In the genomic region with DNA sequence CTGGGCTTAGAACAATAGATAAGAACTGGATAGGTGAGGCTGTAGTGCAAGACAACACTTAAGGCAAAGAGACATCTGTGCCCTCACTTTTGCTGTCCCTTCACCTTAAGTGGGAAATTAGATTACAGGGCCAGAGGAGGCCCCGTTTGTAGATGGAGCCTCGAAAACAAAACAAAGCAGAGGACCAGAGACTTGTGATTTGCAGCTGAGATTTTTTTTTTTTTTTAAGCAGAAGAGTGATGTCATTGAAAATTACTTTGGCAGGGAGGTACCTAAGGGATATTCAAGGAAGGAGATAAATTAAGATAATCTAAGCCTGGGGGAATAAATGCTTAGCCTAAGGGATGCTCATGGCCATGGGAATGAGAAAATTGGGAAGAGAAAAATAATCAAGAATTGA, we compare ENCODE assay signal across 28 cellular contexts. TPM values are rescaled to one million over a fixed set of nuclear protein-coding genes. Genes with fewer than 3 reads are reported as not detected.
DNase-seq lines count a peak whose midpoint lies in the region; ATAC-seq and TF ChIP-seq lines count a peak whose summit lies in the region.
"Had no signal": no experiment of that assay in that cellular context is flagged by ENCODE, and none has a peak within 500 bp of the region (broad histone marks: within the 10 kb centered on the region; RNA-seq: fewer than 3 reads in every experiment).

No MANE protein-coding gene starts in this region.

- H3K4me3 Mint-ChIP-seq in Caco-2 (ENCODE audit: unreplicated experiment) (no peak overlapping the region), brain (no peak overlapping the region), mesothelial cell of epicardium (no peak overlapping the region)
- H3K4me3 Mint-ChIP-seq in stimulated activated memory B cell treated with anti-CD40 and anti-IgM and Interleukin-4, amounts not matched to agents 10 μg/mL and 1 μg/mL and 100 μg/mL, for 72 hours: no peak overlapping the region
- H3K4me3 Mint-ChIP-seq: CD4-positive, alpha-beta memory T cell; IgD-negative memory B cell had no signal

- no peak for ATAC-seq in stimulated activated memory B cell treated with anti-CD40 and anti-IgM and Interleukin-4, amounts not matched to agents 10 μg/mL and 1 μg/mL and 100 μg/mL, for 72 hours
- ATAC-seq in GM21717 (IDR thresholded peaks at IDR 0.05; ENCODE audit: unreplicated experiment): no peak
- ATAC-seq: A549, Panc1 had no signal

- no peak overlapping the region for H3K27ac ChIP-seq in HEK293 (ENCODE audit: extremely low read depth, low read depth, low read length)
- H3K27ac ChIP-seq: HL-60, KMS-11 had no signal

- H3K4me1 Mint-ChIP-seq in Caco-2 (ENCODE audit: low read depth, unreplicated experiment): peaks cover 24% of the 10 kb centered on the region
- H3K4me1 Mint-ChIP-seq in brain: peaks cover 75% of the 10 kb centered on the region
- peaks cover 45% of the 10 kb centered on the region for H3K4me1 Mint-ChIP-seq in mesothelial cell of epicardium
- no peaks in the 10 kb centered on the region for H3K4me1 Mint-ChIP-seq in stimulated activated memory B cell treated with anti-CD40 and anti-IgM and Interleukin-4, amounts not matched to agents 10 μg/mL and 1 μg/mL and 100 μg/mL, for 72 hours
- H3K4me1 Mint-ChIP-seq: CD4-positive, alpha-beta memory T cell; IgD-negative memory B cell had no signal

- no peak for TF ChIP-seq CTCF in Caco-2 (IDR thresholded peaks at IDR 0.05; ENCODE audit: insufficient read depth in 1 of 2, low read depth in 1 of 2, low read length in 1 of 2, severe bottlenecking in 1 of 2, unreplicated experiment in 1 of 2)
- no peak for TF ChIP-seq CTCF in HEK293 (tag by site-specific recombination; IDR thresholded peaks at IDR 0.05)
- TF ChIP-seq CTCF in brain (conservative IDR thresholded peaks at IDR 0.05): no peak
- no peak for TF ChIP-seq CTCF in mesothelial cell of epicardium (IDR thresholded peaks at IDR 0.05; ENCODE audit: unreplicated experiment)

- H3K9me3 ChIP-seq in Caco-2 (no peaks in the 10 kb centered on the region), HEK293 (ENCODE audit: control insufficient read depth, insufficient read depth, low read depth, low read length) (no peaks in the 10 kb centered on the region)
- H3K9me3 ChIP-seq: A549, SK-N-SH had no signal

- POLR2A ChIA-PET in Caco-2 (lab: Charles Lee) (interaction anchor here (0.6 kb wide), 1 partner anchor 21 kb away, joined by 6 read pairs; no protein-coding TSS in a partner anchor), HEK293 (lab: Yijun Ruan, JAX) (no interaction called here)

- no peaks in the 10 kb centered on the region for H3K27me3 Mint-ChIP-seq in Caco-2 (ENCODE audit: insufficient read depth, unreplicated experiment)
- no peaks in the 10 kb centered on the region for H3K27me3 Mint-ChIP-seq in brain
- H3K27me3 Mint-ChIP-seq in mesothelial cell of epicardium (ENCODE audit: low read depth): no peaks in the 10 kb centered on the region
- H3K27me3 Mint-ChIP-seq in stimulated activated memory B cell treated with anti-CD40 and anti-IgM and Interleukin-4, amounts not matched to agents 10 μg/mL and 1 μg/mL and 100 μg/mL, for 72 hours: no peaks in the 10 kb centered on the region

- peaks cover 24% of the 10 kb centered on the region for H3K4me1 ChIP-seq in Caco-2
- H3K4me1 ChIP-seq in HEK293 (ENCODE audit: control insufficient read depth, insufficient read depth, low read length): peaks cover 8% of the 10 kb centered on the region; the same call in 1 of the 2 replicates

- intact Hi-C loops in Caco-2 (cut with micrococcal nuclease; ENCODE audit: unreplicated experiment): no loop called here

- CTCF ChIA-PET in Caco-2 (lab: Charles Lee): interaction anchor here (0.7 kb wide), 1 partner anchor 180 kb away, joined by 8 read pairs; no protein-coding TSS in a partner anchor
- CTCF ChIA-PET in HEK293 (lab: Yijun Ruan, JAX): interaction anchor here (0.6 to 1.3 kb wide), 3 partner anchors 36 to 49 kb away, joined by 3 to 10 read pairs (median 3); no protein-coding TSS in a partner anchor

- H3K27ac Mint-ChIP-seq in Caco-2 (ENCODE audit: unreplicated experiment) (peak overlapping the region; percentile 60), brain (peak overlapping the region in 3 of 5 experiments; percentile 13 to 52 (median 25)), mesothelial cell of epicardium (peak overlapping the region; percentile 26)
- H3K27ac Mint-ChIP-seq in stimulated activated memory B cell treated with anti-CD40 and anti-IgM and Interleukin-4, amounts not matched to agents 10 μg/mL and 1 μg/mL and 100 μg/mL, for 72 hours: no peak overlapping the region
- H3K27ac Mint-ChIP-seq: CD4-positive, alpha-beta memory T cell; IgD-negative memory B cell had no signal

- H3K4me3 ChIP-seq in Caco-2 (ENCODE audit: low read depth, low read length) (no peak overlapping the region), HEK293 (ENCODE audit: low read depth, low read length) (no peak overlapping the region)
- H3K4me3 ChIP-seq: A549 had no signal

- H3K36me3 Mint-ChIP-seq in Caco-2 (ENCODE audit: insufficient read depth, unreplicated experiment): peaks cover 14% of the 10 kb centered on the region
- H3K36me3 Mint-ChIP-seq in brain: peaks cover 34% of the 10 kb centered on the region
- peaks cover 7% of the 10 kb centered on the region for H3K36me3 Mint-ChIP-seq in mesothelial cell of epicardium
- H3K36me3 Mint-ChIP-seq in stimulated activated memory B cell treated with anti-CD40 and anti-IgM and Interleukin-4, amounts not matched to agents 10 μg/mL and 1 μg/mL and 100 μg/mL, for 72 hours: no peaks in the 10 kb centered on the region
- H3K36me3 Mint-ChIP-seq: CD4-positive, alpha-beta memory T cell; IgD-negative memory B cell had no signal

- no peak for DNase-seq in Caco-2
- no peak for DNase-seq in mesothelial cell of epicardium (ENCODE audit: low spot score in 2 of 2, unreplicated experiment in 2 of 2)
- no peak for DNase-seq in NCI-H1417 (lab: John Stamatoyannopoulos, UW)
- DNase-seq: C1 segment of cervical spinal cord; CD4-positive, alpha-beta memory T cell; COR-L47; DMS79; EL; GDM1; NCI-H1048; NCI-H1417 treated with DMSO at 0.1 percent for 48 hours; NCI-H187; NCI-H2081 treated with DMSO at 0.1 percent for 48 hours; NCI-H446; NCI-H526 treated with DMSO at 0.1 percent for 48 hours; SHP77 treated with DMSO at 0.1 percent for 48 hours; SK-N-SH; SW 1271 had no signal

- BruUV-seq in Caco-2 (replicated peaks; lab: Mats Ljungman, UMichigan): no TSS peak

- H3K9me3 Mint-ChIP-seq in Caco-2 (ENCODE audit: unreplicated experiment): peaks cover 15% of the 10 kb centered on the region
- H3K9me3 Mint-ChIP-seq in brain: peaks cover 0 to 6% (median 3%) of the 10 kb centered on the region in 5 experiments
- peaks cover 3% of the 10 kb centered on the region for H3K9me3 Mint-ChIP-seq in mesothelial cell of epicardium
- H3K9me3 Mint-ChIP-seq in stimulated activated memory B cell treated with anti-CD40 and anti-IgM and Interleukin-4, amounts not matched to agents 10 μg/mL and 1 μg/mL and 100 μg/mL, for 72 hours: no peaks in the 10 kb centered on the region
- H3K9me3 Mint-ChIP-seq: IgD-negative memory B cell had no signal

- H3K36me3 ChIP-seq in Caco-2 (ENCODE audit: control insufficient read depth, insufficient read depth, low read length): no peaks in the 10 kb centered on the region
- no peaks in the 10 kb centered on the region for H3K36me3 ChIP-seq in HEK293 (ENCODE audit: control insufficient read depth in 2 of 2, insufficient read depth in 1 of 2, low read length in 2 of 2)

- no peaks in the 10 kb centered on the region for H3K27me3 ChIP-seq in Caco-2 (replicated peaks; ENCODE audit: control insufficient read depth, insufficient read depth, low read length)

TF ChIP-seq in HEK293, 187 proteins besides CTCF, POLR2A, EP300 and RAD21:
- TF ChIP-seq, protein P1, sequence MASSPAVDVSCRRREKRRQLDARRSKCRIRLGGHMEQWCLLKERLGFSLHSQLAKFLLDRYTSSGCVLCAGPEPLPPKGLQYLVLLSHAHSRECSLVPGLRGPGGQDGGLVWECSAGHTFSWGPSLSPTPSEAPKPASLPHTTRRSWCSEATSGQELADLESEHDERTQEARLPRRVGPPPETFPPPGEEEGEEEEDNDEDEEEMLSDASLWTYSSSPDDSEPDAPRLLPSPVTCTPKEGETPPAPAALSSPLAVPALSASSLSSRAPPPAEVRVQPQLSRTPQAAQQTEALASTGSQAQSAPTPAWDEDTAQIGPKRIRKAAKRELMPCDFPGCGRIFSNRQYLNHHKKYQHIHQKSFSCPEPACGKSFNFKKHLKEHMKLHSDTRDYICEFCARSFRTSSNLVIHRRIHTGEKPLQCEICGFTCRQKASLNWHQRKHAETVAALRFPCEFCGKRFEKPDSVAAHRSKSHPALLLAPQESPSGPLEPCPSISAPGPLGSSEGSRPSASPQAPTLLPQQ (tag by site-specific recombination; IDR thresholded peaks at IDR 0.05): peak; percentile 59
- TF ChIP-seq, protein P2, sequence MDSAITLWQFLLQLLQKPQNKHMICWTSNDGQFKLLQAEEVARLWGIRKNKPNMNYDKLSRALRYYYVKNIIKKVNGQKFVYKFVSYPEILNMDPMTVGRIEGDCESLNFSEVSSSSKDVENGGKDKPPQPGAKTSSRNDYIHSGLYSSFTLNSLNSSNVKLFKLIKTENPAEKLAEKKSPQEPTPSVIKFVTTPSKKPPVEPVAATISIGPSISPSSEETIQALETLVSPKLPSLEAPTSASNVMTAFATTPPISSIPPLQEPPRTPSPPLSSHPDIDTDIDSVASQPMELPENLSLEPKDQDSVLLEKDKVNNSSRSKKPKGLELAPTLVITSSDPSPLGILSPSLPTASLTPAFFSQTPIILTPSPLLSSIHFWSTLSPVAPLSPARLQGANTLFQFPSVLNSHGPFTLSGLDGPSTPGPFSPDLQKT (IDR thresholded peaks at IDR 0.05; ENCODE audit: borderline replicate concordance, low read depth, low read length): no peak
- TF ChIP-seq ZFP69B (tag by site-specific recombination; IDR thresholded peaks at IDR 0.05) (0 out of 2 replicates have a peak, but pooled peaks have one; percentile 29), GFI1B (tag by site-specific recombination; IDR thresholded peaks at IDR 0.05) (peak; percentile 59; the same call in 1 of the 2 replicates), ZNF629 (tag by site-specific recombination; IDR thresholded peaks at IDR 0.05) (peak; percentile 67)
- TF ChIP-seq, protein P3, sequence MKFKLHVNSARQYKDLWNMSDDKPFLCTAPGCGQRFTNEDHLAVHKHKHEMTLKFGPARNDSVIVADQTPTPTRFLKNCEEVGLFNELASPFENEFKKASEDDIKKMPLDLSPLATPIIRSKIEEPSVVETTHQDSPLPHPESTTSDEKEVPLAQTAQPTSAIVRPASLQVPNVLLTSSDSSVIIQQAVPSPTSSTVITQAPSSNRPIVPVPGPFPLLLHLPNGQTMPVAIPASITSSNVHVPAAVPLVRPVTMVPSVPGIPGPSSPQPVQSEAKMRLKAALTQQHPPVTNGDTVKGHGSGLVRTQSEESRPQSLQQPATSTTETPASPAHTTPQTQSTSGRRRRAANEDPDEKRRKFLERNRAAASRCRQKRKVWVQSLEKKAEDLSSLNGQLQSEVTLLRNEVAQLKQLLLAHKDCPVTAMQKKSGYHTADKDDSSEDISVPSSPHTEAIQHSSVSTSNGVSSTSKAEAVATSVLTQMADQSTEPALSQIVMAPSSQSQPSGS (tag by site-specific recombination; IDR thresholded peaks at IDR 0.05; ENCODE audit: low read depth): peak; percentile 75; the same call in 1 of the 2 replicates

RNA-seq across cellular contexts. Expression of a gene that starts 31.4 kb away (rescaled TPM):
- total RNA-seq in Caco-2 (2022) (11.4 and 11.7 TPM in 2 replicates), mesothelial cell of epicardium (16.7 to 17.0 TPM (median 17.0 TPM) in 3 replicates)
- polyA plus RNA-seq in brain (ENCODE audit: insufficient read depth, low read depth, low replicate concordance): 2.5 TPM
- total RNA-seq: OCI-LY7 had no signal
- polyA plus RNA-seq: CD4-positive, alpha-beta memory T cell; IgD-negative memory B cell had no signal
